1 cellular context compared by ENCODE assay signal in genomic region chr1:8371372-8371991, GRCh38.
TF ChIP-seq lines count a peak whose summit lies in the region.

No MANE protein-coding gene starts in this region.

TF ChIP-seq in H1, 55 proteins besides CTCF, POLR2A, EP300 and RAD21:
- TF ChIP-seq POLR2AphosphoS5 (IDR thresholded peaks at IDR 0.05; ENCODE audit: low read depth, low read length) (0 out of 2 replicates have a peak, but pooled peaks have one; percentile 21), ZNF274 (IDR thresholded peaks at IDR 0.05; ENCODE audit: borderline replicate concordance, extremely low read depth, low read length) (no peak)
